Comparison of ENCODE assay signal across 1 cellular context in the genomic region with DNA sequence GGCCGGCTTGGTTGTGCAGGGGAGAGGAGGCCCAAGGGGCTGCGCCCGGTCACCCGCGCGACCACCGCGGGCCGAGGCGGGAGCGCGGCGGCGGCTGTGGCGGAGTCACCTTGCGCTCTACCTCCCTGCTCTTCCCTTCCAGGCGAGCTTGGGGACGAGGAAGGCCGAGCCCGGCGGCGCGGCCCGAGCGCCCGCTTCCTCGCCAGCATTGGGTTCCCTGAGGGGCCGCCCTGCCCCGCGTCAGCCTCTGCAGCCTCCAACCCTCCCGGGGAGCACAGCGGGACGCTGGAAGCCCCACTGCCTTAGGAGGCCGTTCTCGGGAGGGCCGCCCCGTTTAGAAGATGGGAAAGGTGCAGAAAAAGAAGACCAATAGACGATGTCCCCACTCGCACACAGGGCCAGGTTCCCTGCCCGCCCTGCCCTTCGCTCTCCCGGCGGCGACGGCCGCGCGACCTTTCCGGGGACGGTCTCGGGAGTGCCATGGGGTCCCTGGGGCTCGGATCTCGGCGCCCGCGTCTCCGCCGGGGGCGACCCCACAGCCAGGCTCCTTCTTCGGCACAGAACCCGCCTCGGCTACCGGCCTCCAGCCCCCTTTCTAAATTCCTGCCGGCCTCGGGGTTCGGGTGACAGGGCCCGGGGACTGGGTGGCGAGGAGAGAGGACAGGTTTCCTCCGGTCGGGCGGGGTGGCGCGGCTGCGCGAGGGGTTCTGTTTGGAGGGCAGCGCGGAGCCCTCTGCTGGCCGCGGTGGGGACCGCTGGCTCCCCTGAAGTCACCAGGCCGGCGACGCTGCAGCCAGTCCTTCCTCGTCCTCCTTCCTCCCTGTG.
TF ChIP-seq lines count a peak whose summit lies in the region.

No MANE protein-coding gene starts in this region.

TF ChIP-seq in HepG2, 621 proteins besides CTCF, POLR2A, EP300 and RAD21 (continued from another document and continues in another):
- TF ChIP-seq, protein P1, sequence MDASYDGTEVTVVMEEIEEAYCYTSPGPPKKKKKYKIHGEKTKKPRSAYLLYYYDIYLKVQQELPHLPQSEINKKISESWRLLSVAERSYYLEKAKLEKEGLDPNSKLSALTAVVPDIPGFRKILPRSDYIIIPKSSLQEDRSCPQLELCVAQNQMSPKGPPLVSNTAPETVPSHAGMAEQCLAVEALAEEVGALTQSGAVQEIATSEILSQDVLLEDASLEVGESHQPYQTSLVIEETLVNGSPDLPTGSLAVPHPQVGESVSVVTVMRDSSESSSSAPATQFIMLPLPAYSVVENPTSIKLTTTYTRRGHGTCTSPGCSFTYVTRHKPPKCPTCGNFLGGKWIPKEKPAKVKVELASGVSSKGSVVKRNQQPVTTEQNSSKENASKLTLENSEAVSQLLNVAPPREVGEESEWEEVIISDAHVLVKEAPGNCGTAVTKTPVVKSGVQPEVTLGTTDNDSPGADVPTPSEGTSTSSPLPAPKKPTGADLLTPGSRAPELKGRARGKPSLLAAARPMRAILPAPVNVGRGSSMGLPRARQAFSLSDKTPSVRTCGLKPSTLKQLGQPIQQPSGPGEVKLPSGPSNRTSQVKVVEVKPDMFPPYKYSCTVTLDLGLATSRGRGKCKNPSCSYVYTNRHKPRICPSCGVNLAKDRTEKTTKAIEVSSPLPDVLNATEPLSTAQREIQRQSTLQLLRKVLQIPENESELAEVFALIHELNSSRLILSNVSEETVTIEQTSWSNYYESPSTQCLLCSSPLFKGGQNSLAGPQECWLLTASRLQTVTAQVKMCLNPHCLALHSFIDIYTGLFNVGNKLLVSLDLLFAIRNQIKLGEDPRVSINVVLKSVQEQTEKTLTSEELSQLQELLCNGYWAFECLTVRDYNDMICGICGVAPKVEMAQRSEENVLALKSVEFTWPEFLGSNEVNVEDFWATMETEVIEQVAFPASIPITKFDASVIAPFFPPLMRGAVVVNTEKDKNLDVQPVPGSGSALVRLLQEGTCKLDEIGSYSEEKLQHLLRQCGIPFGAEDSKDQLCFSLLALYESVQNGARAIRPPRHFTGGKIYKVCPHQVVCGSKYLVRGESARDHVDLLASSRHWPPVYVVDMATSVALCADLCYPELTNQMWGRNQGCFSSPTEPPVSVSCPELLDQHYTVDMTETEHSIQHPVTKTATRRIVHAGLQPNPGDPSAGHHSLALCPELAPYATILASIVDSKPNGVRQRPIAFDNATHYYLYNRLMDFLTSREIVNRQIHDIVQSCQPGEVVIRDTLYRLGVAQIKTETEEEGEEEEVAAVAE (CRISPR knock-in tag; IDR thresholded peaks at IDR 0.05; ENCODE audit: borderline replicate concordance), result no peak; the same call in 1 of the 2 replicates
- TF ChIP-seq, protein P2, sequence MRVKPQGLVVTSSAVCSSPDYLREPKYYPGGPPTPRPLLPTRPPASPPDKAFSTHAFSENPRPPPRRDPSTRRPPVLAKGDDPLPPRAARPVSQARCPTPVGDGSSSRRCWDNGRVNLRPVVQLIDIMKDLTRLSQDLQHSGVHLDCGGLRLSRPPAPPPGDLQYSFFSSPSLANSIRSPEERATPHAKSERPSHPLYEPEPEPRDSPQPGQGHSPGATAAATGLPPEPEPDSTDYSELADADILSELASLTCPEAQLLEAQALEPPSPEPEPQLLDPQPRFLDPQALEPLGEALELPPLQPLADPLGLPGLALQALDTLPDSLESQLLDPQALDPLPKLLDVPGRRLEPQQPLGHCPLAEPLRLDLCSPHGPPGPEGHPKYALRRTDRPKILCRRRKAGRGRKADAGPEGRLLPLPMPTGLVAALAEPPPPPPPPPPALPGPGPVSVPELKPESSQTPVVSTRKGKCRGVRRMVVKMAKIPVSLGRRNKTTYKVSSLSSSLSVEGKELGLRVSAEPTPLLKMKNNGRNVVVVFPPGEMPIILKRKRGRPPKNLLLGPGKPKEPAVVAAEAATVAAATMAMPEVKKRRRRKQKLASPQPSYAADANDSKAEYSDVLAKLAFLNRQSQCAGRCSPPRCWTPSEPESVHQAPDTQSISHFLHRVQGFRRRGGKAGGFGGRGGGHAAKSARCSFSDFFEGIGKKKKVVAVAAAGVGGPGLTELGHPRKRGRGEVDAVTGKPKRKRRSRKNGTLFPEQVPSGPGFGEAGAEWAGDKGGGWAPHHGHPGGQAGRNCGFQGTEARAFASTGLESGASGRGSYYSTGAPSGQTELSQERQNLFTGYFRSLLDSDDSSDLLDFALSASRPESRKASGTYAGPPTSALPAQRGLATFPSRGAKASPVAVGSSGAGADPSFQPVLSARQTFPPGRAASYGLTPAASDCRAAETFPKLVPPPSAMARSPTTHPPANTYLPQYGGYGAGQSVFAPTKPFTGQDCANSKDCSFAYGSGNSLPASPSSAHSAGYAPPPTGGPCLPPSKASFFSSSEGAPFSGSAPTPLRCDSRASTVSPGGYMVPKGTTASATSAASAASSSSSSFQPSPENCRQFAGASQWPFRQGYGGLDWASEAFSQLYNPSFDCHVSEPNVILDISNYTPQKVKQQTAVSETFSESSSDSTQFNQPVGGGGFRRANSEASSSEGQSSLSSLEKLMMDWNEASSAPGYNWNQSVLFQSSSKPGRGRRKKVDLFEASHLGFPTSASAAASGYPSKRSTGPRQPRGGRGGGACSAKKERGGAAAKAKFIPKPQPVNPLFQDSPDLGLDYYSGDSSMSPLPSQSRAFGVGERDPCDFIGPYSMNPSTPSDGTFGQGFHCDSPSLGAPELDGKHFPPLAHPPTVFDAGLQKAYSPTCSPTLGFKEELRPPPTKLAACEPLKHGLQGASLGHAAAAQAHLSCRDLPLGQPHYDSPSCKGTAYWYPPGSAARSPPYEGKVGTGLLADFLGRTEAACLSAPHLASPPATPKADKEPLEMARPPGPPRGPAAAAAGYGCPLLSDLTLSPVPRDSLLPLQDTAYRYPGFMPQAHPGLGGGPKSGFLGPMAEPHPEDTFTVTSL (CRISPR knock-in tag; IDR thresholded peaks at IDR 0.05; ENCODE audit: borderline replicate concordance), result peak; percentile 73
- peak; percentile 81; the same call in 1 of the 2 replicates for TF ChIP-seq ZNF512 (CRISPR knock-in tag; IDR thresholded peaks at IDR 0.05)
- TF ChIP-seq ZNF335 (CRISPR knock-in tag; IDR thresholded peaks at IDR 0.05), result no peak
- TF ChIP-seq SSRP1 (CRISPR knock-in tag; IDR thresholded peaks at IDR 0.05), result 0 out of 2 replicates have a peak, but pooled peaks have one; percentile 1
- no peak for TF ChIP-seq HMGA1 (CRISPR knock-in tag; conservative IDR thresholded peaks at IDR 0.05)
- TF ChIP-seq, protein P3, sequence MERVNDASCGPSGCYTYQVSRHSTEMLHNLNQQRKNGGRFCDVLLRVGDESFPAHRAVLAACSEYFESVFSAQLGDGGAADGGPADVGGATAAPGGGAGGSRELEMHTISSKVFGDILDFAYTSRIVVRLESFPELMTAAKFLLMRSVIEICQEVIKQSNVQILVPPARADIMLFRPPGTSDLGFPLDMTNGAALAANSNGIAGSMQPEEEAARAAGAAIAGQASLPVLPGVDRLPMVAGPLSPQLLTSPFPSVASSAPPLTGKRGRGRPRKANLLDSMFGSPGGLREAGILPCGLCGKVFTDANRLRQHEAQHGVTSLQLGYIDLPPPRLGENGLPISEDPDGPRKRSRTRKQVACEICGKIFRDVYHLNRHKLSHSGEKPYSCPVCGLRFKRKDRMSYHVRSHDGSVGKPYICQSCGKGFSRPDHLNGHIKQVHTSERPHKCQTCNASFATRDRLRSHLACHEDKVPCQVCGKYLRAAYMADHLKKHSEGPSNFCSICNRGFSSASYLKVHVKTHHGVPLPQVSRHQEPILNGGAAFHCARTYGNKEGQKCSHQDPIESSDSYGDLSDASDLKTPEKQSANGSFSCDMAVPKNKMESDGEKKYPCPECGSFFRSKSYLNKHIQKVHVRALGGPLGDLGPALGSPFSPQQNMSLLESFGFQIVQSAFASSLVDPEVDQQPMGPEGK (CRISPR knock-in tag; IDR thresholded peaks at IDR 0.05), result peak; percentile 39; the same call in 1 of the 2 replicates
- TF ChIP-seq, protein P4, sequence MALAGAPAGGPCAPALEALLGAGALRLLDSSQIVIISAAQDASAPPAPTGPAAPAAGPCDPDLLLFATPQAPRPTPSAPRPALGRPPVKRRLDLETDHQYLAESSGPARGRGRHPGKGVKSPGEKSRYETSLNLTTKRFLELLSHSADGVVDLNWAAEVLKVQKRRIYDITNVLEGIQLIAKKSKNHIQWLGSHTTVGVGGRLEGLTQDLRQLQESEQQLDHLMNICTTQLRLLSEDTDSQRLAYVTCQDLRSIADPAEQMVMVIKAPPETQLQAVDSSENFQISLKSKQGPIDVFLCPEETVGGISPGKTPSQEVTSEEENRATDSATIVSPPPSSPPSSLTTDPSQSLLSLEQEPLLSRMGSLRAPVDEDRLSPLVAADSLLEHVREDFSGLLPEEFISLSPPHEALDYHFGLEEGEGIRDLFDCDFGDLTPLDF (CRISPR knock-in tag; IDR thresholded peaks at IDR 0.05), result no peak
- TF ChIP-seq, protein P5, sequence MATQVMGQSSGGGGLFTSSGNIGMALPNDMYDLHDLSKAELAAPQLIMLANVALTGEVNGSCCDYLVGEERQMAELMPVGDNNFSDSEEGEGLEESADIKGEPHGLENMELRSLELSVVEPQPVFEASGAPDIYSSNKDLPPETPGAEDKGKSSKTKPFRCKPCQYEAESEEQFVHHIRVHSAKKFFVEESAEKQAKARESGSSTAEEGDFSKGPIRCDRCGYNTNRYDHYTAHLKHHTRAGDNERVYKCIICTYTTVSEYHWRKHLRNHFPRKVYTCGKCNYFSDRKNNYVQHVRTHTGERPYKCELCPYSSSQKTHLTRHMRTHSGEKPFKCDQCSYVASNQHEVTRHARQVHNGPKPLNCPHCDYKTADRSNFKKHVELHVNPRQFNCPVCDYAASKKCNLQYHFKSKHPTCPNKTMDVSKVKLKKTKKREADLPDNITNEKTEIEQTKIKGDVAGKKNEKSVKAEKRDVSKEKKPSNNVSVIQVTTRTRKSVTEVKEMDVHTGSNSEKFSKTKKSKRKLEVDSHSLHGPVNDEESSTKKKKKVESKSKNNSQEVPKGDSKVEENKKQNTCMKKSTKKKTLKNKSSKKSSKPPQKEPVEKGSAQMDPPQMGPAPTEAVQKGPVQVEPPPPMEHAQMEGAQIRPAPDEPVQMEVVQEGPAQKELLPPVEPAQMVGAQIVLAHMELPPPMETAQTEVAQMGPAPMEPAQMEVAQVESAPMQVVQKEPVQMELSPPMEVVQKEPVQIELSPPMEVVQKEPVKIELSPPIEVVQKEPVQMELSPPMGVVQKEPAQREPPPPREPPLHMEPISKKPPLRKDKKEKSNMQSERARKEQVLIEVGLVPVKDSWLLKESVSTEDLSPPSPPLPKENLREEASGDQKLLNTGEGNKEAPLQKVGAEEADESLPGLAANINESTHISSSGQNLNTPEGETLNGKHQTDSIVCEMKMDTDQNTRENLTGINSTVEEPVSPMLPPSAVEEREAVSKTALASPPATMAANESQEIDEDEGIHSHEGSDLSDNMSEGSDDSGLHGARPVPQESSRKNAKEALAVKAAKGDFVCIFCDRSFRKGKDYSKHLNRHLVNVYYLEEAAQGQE (IDR thresholded peaks at IDR 0.05; ENCODE audit: borderline replicate concordance in 1 of 2, low read depth in 1 of 2, low read length in 2 of 2), result peak in 1 of 2 experiments; percentile 35; a peak in 1 of 4 replicates
- no peak; the same call in 1 of the 2 replicates for TF ChIP-seq HNF4G (IDR thresholded peaks at IDR 0.05; ENCODE audit: borderline replicate concordance, low read depth, low read length)
- TF ChIP-seq HNF4G (CRISPR knock-in tag; IDR thresholded peaks at IDR 0.05; ENCODE audit: borderline replicate concordance, low read depth), result peak; percentile 75; the same call in 1 of the 2 replicates
- peak; percentile 75; the same call in 1 of the 2 replicates for TF ChIP-seq PITX1 (CRISPR knock-in tag; IDR thresholded peaks at IDR 0.05)
- TF ChIP-seq, protein P6, sequence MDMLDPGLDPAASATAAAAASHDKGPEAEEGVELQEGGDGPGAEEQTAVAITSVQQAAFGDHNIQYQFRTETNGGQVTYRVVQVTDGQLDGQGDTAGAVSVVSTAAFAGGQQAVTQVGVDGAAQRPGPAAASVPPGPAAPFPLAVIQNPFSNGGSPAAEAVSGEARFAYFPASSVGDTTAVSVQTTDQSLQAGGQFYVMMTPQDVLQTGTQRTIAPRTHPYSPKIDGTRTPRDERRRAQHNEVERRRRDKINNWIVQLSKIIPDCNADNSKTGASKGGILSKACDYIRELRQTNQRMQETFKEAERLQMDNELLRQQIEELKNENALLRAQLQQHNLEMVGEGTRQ (IDR thresholded peaks at IDR 0.05; ENCODE audit: low read depth, low read length), result no peak
- TF ChIP-seq, protein P6 (CRISPR knock-in tag; IDR thresholded peaks at IDR 0.05; ENCODE audit: borderline replicate concordance), result no peak
- TF ChIP-seq, protein P7, sequence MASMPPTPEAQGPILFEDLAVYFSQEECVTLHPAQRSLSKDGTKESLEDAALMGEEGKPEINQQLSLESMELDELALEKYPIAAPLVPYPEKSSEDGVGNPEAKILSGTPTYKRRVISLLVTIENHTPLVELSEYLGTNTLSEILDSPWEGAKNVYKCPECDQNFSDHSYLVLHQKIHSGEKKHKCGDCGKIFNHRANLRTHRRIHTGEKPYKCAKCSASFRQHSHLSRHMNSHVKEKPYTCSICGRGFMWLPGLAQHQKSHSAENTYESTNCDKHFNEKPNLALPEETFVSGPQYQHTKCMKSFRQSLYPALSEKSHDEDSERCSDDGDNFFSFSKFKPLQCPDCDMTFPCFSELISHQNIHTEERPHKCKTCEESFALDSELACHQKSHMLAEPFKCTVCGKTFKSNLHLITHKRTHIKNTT (CRISPR knock-in tag; IDR thresholded peaks at IDR 0.05), result no peak
- TF ChIP-seq HNRNPLL (IDR thresholded peaks at IDR 0.05; ENCODE audit: low read depth, low read length, poor library complexity, severe bottlenecking), result peak; percentile 65
- TF ChIP-seq ZNF451 (CRISPR knock-in tag; IDR thresholded peaks at IDR 0.05), result 0 out of 2 replicates have a peak, but pooled peaks have one; percentile 71
- TF ChIP-seq ZNF816 (CRISPR knock-in tag; IDR thresholded peaks at IDR 0.05; ENCODE audit: borderline replicate concordance), result peak; percentile 73; the same call in 1 of the 2 replicates
- peak; percentile 46 for TF ChIP-seq ERF (CRISPR knock-in tag; IDR thresholded peaks at IDR 0.05)
- 0 out of 2 replicates have a peak, but pooled peaks have one; percentile 19 for TF ChIP-seq ZNF83 (CRISPR knock-in tag; IDR thresholded peaks at IDR 0.05; ENCODE audit: borderline replicate concordance)
- peak; percentile 45; the same call in 1 of the 2 replicates for TF ChIP-seq ZSCAN9 (CRISPR knock-in tag; IDR thresholded peaks at IDR 0.05; ENCODE audit: borderline replicate concordance)
- no peak for TF ChIP-seq SNRNP70 (IDR thresholded peaks at IDR 0.05; ENCODE audit: low read depth, low read length)
- TF ChIP-seq ZNF766 (CRISPR knock-in tag; IDR thresholded peaks at IDR 0.05; ENCODE audit: borderline replicate concordance), result no peak; the same call in none of the 2 replicates
- TF ChIP-seq ZBTB8A (CRISPR knock-in tag; IDR thresholded peaks at IDR 0.05; ENCODE audit: borderline replicate concordance, low read depth), result peak; percentile 87
- TF ChIP-seq ZNF850 (CRISPR knock-in tag; conservative IDR thresholded peaks at IDR 0.05), result peak; percentile 62; the same call in 1 of the 2 replicates
